Comparison of ENCODE assay signal across 8 cellular contexts in genomic region chr2:96010320-96011128, GRCh38. TPM values are rescaled to one million over a fixed set of nuclear protein-coding genes. Genes with fewer than 3 reads are reported as not detected.
DNase-seq lines count a peak whose midpoint lies in the region; ATAC-seq and TF ChIP-seq lines count a peak whose summit lies in the region.
"Not testable (repeated sequence)": the region's sequence is repeated elsewhere in the genome, so short reads cannot be mapped to it uniquely, and the experiment has no call there.

No MANE protein-coding gene starts in this region.

- H3K4me3 ChIP-seq in AG04449 (ENCODE audit: low read depth, low read length) (peak overlapping the region; percentile 51), Panc1 (ENCODE audit: low read depth in 2 of 2, low read length in 2 of 2) (peak overlapping the region; percentile 41 to 48), epithelial cell of proximal tubule (ENCODE audit: low read depth, low read length) (peak overlapping the region; percentile 51)

- not testable (repeated sequence) for H3K36me3 ChIP-seq in Panc1 (ENCODE audit: control insufficient read depth, insufficient read depth, low read length)

- H3K4me1 ChIP-seq in Panc1 (ENCODE audit: control insufficient read depth, insufficient read depth, low read length) = not testable (repeated sequence)

- CTCF ChIA-PET in AG04449 (lab: Yijun Ruan, JAX) = interaction anchor here (2.1 to 2.4 kb wide), 2 partner anchors 18 to 165 kb away, joined by 8 to 9 read pairs; no protein-coding TSS in a partner anchor
- CTCF ChIA-PET in Panc1 (lab: Charles Lee) = not testable (repeated sequence)

- intact Hi-C loops in Panc1 (cut with micrococcal nuclease; ENCODE audit: unreplicated experiment); activated T-helper 1 cell treated with anti-CD3 and anti-CD28 coated beads, Interleukin-12 subunit alpha, Interleukin-12 subunit beta, Interleukin-2, Interleukin-4 antibody, amounts not matched to agents 30 ng/mL and 10 ng/mL and 1 ng/mL, durations not matched to agents 14 hours and 24 hours and 36 hours (cut with micrococcal nuclease): not testable (repeated sequence)

- DNase-seq in AG04449 (ENCODE audit: low read depth, low spot score); Panc1 (ENCODE audit: low read depth, low spot score); epithelial cell of proximal tubule (ENCODE audit: low read depth): not testable (repeated sequence)
- peak; percentile 96 for DNase-seq in activated T-helper 1 cell treated with anti-CD3 and anti-CD28 coated beads, Interleukin-12 subunit alpha, Interleukin-12 subunit beta, Interleukin-2, Interleukin-4 antibody, amounts not matched to agents 30 ng/mL and 10 ng/mL and 1 ng/mL, durations not matched to agents 14 hours and 24 hours and 36 hours (ENCODE audit: low spot score)
- peak; percentile 76 to 88 for DNase-seq in lung microvascular endothelial cell (ENCODE audit: low read depth in 2 of 2)
- DNase-seq in stimulated activated CD4-positive, alpha-beta T cell treated with anti-CD3 and anti-CD28 coated beads, Interleukin-1b, Interleukin-23, amount 100 ng/mL, for 48 hours = peak; percentile 93

- not testable (repeated sequence) for H3K9me3 Mint-ChIP-seq in activated T-helper 1 cell treated with anti-CD3 and anti-CD28 coated beads, Interleukin-12 subunit alpha, Interleukin-12 subunit beta, Interleukin-2, Interleukin-4 antibody, amounts not matched to agents 30 ng/mL and 10 ng/mL and 1 ng/mL, durations not matched to agents 14 hours and 24 hours and 36 hours

- in situ Hi-C loops in Panc1 (cut with HindIII; ENCODE audit: low pct_unique_long_range_greater_than_20kb, low sequenced_read_pairs) = not testable (repeated sequence)

- not testable (repeated sequence) for BruUV-seq in Panc1 (replicated peaks; lab: Mats Ljungman, UMichigan)

- peak overlapping the region; percentile 80 for H3K4me3 Mint-ChIP-seq in activated T-helper 1 cell treated with anti-CD3 and anti-CD28 coated beads, Interleukin-12 subunit alpha, Interleukin-12 subunit beta, Interleukin-2, Interleukin-4 antibody, amounts not matched to agents 30 ng/mL and 10 ng/mL and 1 ng/mL, durations not matched to agents 14 hours and 24 hours and 36 hours

- not testable (repeated sequence) for H3K36me3 Mint-ChIP-seq in activated T-helper 1 cell treated with anti-CD3 and anti-CD28 coated beads, Interleukin-12 subunit alpha, Interleukin-12 subunit beta, Interleukin-2, Interleukin-4 antibody, amounts not matched to agents 30 ng/mL and 10 ng/mL and 1 ng/mL, durations not matched to agents 14 hours and 24 hours and 36 hours (ENCODE audit: low read depth)

- H3K27ac ChIP-seq in Panc1 (ENCODE audit: low read length) = not testable (repeated sequence)

- not testable (repeated sequence) for H3K9me3 ChIP-seq in Panc1 (ENCODE audit: control insufficient read depth, insufficient read depth, low read depth, low read length)

- H3K27ac Mint-ChIP-seq in activated T-helper 1 cell treated with anti-CD3 and anti-CD28 coated beads, Interleukin-12 subunit alpha, Interleukin-12 subunit beta, Interleukin-2, Interleukin-4 antibody, amounts not matched to agents 30 ng/mL and 10 ng/mL and 1 ng/mL, durations not matched to agents 14 hours and 24 hours and 36 hours = peak overlapping the region; percentile 44

- TF ChIP-seq CTCF in AG04449 (IDR thresholded peaks at IDR 0.05; ENCODE audit: insufficient read depth, low read length, missing control alignments); Panc1 (IDR thresholded peaks at IDR 0.05); epithelial cell of proximal tubule (conservative IDR thresholded peaks at IDR 0.05; ENCODE audit: low read depth, low read length): not testable (repeated sequence)

- POLR2A ChIA-PET in AG04449 (lab: Yijun Ruan, JAX); Panc1 (lab: Charles Lee): not testable (repeated sequence)

- peaks cover 10% of the 10 kb centered on the region for H3K4me1 Mint-ChIP-seq in activated T-helper 1 cell treated with anti-CD3 and anti-CD28 coated beads, Interleukin-12 subunit alpha, Interleukin-12 subunit beta, Interleukin-2, Interleukin-4 antibody, amounts not matched to agents 30 ng/mL and 10 ng/mL and 1 ng/mL, durations not matched to agents 14 hours and 24 hours and 36 hours (ENCODE audit: low read depth)

- not testable (repeated sequence) for H3K27me3 ChIP-seq in Panc1 (ENCODE audit: control insufficient read depth, insufficient read depth, low read length)

- H3K27me3 Mint-ChIP-seq in activated T-helper 1 cell treated with anti-CD3 and anti-CD28 coated beads, Interleukin-12 subunit alpha, Interleukin-12 subunit beta, Interleukin-2, Interleukin-4 antibody, amounts not matched to agents 30 ng/mL and 10 ng/mL and 1 ng/mL, durations not matched to agents 14 hours and 24 hours and 36 hours (ENCODE audit: insufficient read depth) = not testable (repeated sequence)

- peak; percentile 99 for ATAC-seq in GM19023 (IDR thresholded peaks at IDR 0.05; ENCODE audit: unreplicated experiment)
- ATAC-seq in HG02981 (IDR thresholded peaks at IDR 0.05; ENCODE audit: unreplicated experiment) = peak; percentile 90
- ATAC-seq in Panc1 = peak; percentile 100

RNA-seq across cellular contexts. Expression of gene ANKRD36C, which starts 18.9 kb away (rescaled TPM):
- total RNA-seq in Panc1 (2021; ENCODE audit: unreplicated experiment) (22.0 TPM), epithelial cell of proximal tubule (4.6 and 12.8 TPM in 2 replicates), lung microvascular endothelial cell (15.9 and 20.2 TPM in 2 replicates)
- 3.1 TPM for polyA plus RNA-seq in Panc1 (2012; ENCODE audit: insufficient read length)
- total RNA-seq in activated T-helper 1 cell treated with anti-CD3 and anti-CD28 coated beads, Interleukin-12 subunit alpha, Interleukin-12 subunit beta, Interleukin-2, Interleukin-4 antibody, amounts not matched to agents 30 ng/mL and 10 ng/mL and 1 ng/mL, durations not matched to agents 14 hours and 24 hours and 36 hours = 52.9 and 56.9 TPM in 2 replicates

RNA-seq across cellular contexts. Expression of gene GPAT2, which starts 24.2 kb away (rescaled TPM):
- total RNA-seq in Panc1 (2021; ENCODE audit: unreplicated experiment) (not detected), epithelial cell of proximal tubule (1.1 and 1.7 TPM in 2 replicates), lung microvascular endothelial cell (4.6 TPM in 1 of 2 replicates, not detected in the other)
- polyA plus RNA-seq in Panc1 (2012; ENCODE audit: insufficient read length) = not detected
- 18.4 and 18.7 TPM in 2 replicates for total RNA-seq in activated T-helper 1 cell treated with anti-CD3 and anti-CD28 coated beads, Interleukin-12 subunit alpha, Interleukin-12 subunit beta, Interleukin-2, Interleukin-4 antibody, amounts not matched to agents 30 ng/mL and 10 ng/mL and 1 ng/mL, durations not matched to agents 14 hours and 24 hours and 36 hours
